ENCODE assay signal across 18 cellular contexts in genomic region chr12:26372856-26373255, GRCh38.
DNase-seq lines count a peak whose midpoint lies in the region; ATAC-seq and TF ChIP-seq lines count a peak whose summit lies in the region.
"Had no signal": no experiment of that assay in that cellular context is flagged by ENCODE, and none has a peak within 500 bp of the region (broad histone marks: within the 10 kb centered on the region; RNA-seq: fewer than 3 reads in every experiment).

No MANE protein-coding gene starts in this region.

- no peaks in the 10 kb centered on the region for H3K9me3 ChIP-seq in mammary epithelial cell (replicated peaks; ENCODE audit: insufficient read depth, low read length)
- no peaks in the 10 kb centered on the region for H3K9me3 ChIP-seq in breast epithelium
- H3K9me3 ChIP-seq in SJCRH30 (replicated peaks) = no peaks in the 10 kb centered on the region
- H3K9me3 ChIP-seq in T-helper 17 cell (ENCODE audit: control insufficient read depth, low read length, poor library complexity, severe bottlenecking) = no peaks in the 10 kb centered on the region
- H3K9me3 ChIP-seq: BE2C, BLaER1, Caco-2 had no signal

- intact Hi-C loops in mammary epithelial cell (cut with micrococcal nuclease) (no loop called here), breast epithelium (cut with DNase I; ENCODE audit: low total_unique reads) (no loop called here)

- CTCF ChIA-PET in mammary epithelial cell (lab: Charles Lee; ENCODE audit: low non-redundant PET) = no interaction called here

- no peaks in the 10 kb centered on the region for H3K79me2 ChIP-seq in mammary epithelial cell (ENCODE audit: insufficient read depth, low read length)

- H3K27me3 ChIP-seq in mammary epithelial cell (ENCODE audit: insufficient read depth, low read length) = no peaks in the 10 kb centered on the region
- H3K27me3 ChIP-seq in breast epithelium = no peaks in the 10 kb centered on the region
- H3K27me3 ChIP-seq in SJCRH30 = no peaks in the 10 kb centered on the region
- H3K27me3 ChIP-seq: BE2C, BLaER1 had no signal

- H3K9me3 Mint-ChIP-seq in nephron = no peaks in the 10 kb centered on the region
- H3K9me3 Mint-ChIP-seq: CD4-positive, alpha-beta T cell; CD8-positive, alpha-beta T cell had no signal

- H3K27ac ChIP-seq in mammary epithelial cell (ENCODE audit: insufficient read depth, low read depth, low read length) (peak overlapping the region; percentile 65), breast epithelium (no peak overlapping the region), SJCRH30 (peak overlapping the region; percentile 36)
- H3K27ac ChIP-seq: BLaER1, C4-2B had no signal

- BruUV-seq in mammary epithelial cell (replicated peaks; lab: Mats Ljungman, UMichigan) = no TSS peak

- no peak for TF ChIP-seq POLR2A in breast epithelium (IDR thresholded peaks at IDR 0.05)

- DNase-seq in mammary epithelial cell (no peak), breast epithelium (ENCODE audit: low spot score in 2 of 2) (no peak), SJCRH30 (peak; percentile 52 to 73), T-helper 17 cell (no peak)
- no peak for DNase-seq in activated CD8-positive, alpha-beta memory T cell treated with anti-CD3 and anti-CD28 coated beads, Interleukin-2, amount 50 U/mL, for 4 hours
- DNase-seq: 8988T; ACHN; BE2C; Caco-2; Calu3; CD4-positive, alpha-beta T cell; CD8-positive, alpha-beta T cell; DMS79 treated with DMSO at 0.1 percent for 48 hours; GF-D8 had no signal

- H3K4me3 Mint-ChIP-seq in nephron (no peak overlapping the region), T-helper 17 cell (no peak overlapping the region)
- H3K4me3 Mint-ChIP-seq: CD4-positive, alpha-beta T cell; CD8-positive, alpha-beta T cell had no signal

- H2AFZ ChIP-seq in mammary epithelial cell (ENCODE audit: low read depth, low read length) = no peak overlapping the region

- H3K4me1 Mint-ChIP-seq in nephron (peaks cover 18% of the 10 kb centered on the region), T-helper 17 cell (no peaks in the 10 kb centered on the region)

- H3K36me3 Mint-ChIP-seq in nephron (ENCODE audit: low read depth) (no peaks in the 10 kb centered on the region), T-helper 17 cell (ENCODE audit: low read depth) (peaks cover 4% of the 10 kb centered on the region)

- H3K9ac ChIP-seq in mammary epithelial cell (ENCODE audit: insufficient read depth, low read length) = no peak overlapping the region
- H3K9ac ChIP-seq: BLaER1 had no signal

- H3K27me3 Mint-ChIP-seq in nephron (ENCODE audit: low read depth) (peaks cover 4% of the 10 kb centered on the region), T-helper 17 cell (no peaks in the 10 kb centered on the region)
- H3K27me3 Mint-ChIP-seq: CD4-positive, alpha-beta T cell had no signal

- H4K20me1 ChIP-seq in mammary epithelial cell (ENCODE audit: insufficient read depth, low read length) = no peaks in the 10 kb centered on the region
- H4K20me1 ChIP-seq: BLaER1 had no signal

- in situ Hi-C loops in mammary epithelial cell (cut with MboI; ENCODE audit: low sequenced_read_pairs in 2 of 2) = no loop called here

- WGBS in mammary epithelial cell (ENCODE audit: low coverage, missing lambda C conversion rate) = 91% methylated on average over 6 of the region's 6 CpGs

- H3K36me3 ChIP-seq in mammary epithelial cell (ENCODE audit: insufficient read depth, low read length) (no peaks in the 10 kb centered on the region), breast epithelium (no peaks in the 10 kb centered on the region), SJCRH30 (no peaks in the 10 kb centered on the region)
- H3K36me3 ChIP-seq: BE2C, BLaER1 had no signal

- H3K27ac Mint-ChIP-seq in nephron (peak overlapping the region in 2 of 3 experiments; percentile 56 to 68), T-helper 17 cell (no peak overlapping the region)
- H3K27ac Mint-ChIP-seq: CD4-positive, alpha-beta T cell; CD8-positive, alpha-beta T cell had no signal

- H3K4me1 ChIP-seq in mammary epithelial cell (ENCODE audit: insufficient read depth, low read length) (peaks cover 24% of the 10 kb centered on the region), breast epithelium (no peaks in the 10 kb centered on the region), SJCRH30 (peaks cover 43% of the 10 kb centered on the region)
- H3K4me1 ChIP-seq: BE2C, BLaER1, Caco-2 had no signal

- dilution Hi-C loops in mammary epithelial cell (cut with HindIII; ENCODE audit: low sequenced_read_pairs) = no loop called here

- no peak for TF ChIP-seq CTCF in mammary epithelial cell (conservative IDR thresholded peaks at IDR 0.05 in 1 of 2, IDR thresholded peaks at IDR 0.05 in 1 of 2; ENCODE audit: extremely low read depth in 1 of 2, insufficient read depth in 1 of 2, low read depth in 1 of 2, low read length in 2 of 2)
- no peak for TF ChIP-seq CTCF in breast epithelium (IDR thresholded peaks at IDR 0.05)
- TF ChIP-seq CTCF in nephron (IDR thresholded peaks at IDR 0.05; ENCODE audit: unreplicated experiment in 3 of 3) = no peak

- no peak overlapping the region for H3K4me2 ChIP-seq in mammary epithelial cell (ENCODE audit: insufficient read depth, low read depth, low read length)
- H3K4me2 ChIP-seq: BLaER1 had no signal

- H3K4me3 ChIP-seq in mammary epithelial cell (replicated peaks in 1 of 3; ENCODE audit: insufficient read depth in 1 of 3, low read depth in 2 of 3, low read length in 3 of 3) (no peak overlapping the region), breast epithelium (no peak overlapping the region), SJCRH30 (no peak overlapping the region)
- H3K4me3 ChIP-seq: BLaER1 had no signal

- ATAC-seq in HG02938 (IDR thresholded peaks at IDR 0.05; ENCODE audit: unreplicated experiment) = no peak
- ATAC-seq in T-helper 17 cell = no peak
- ATAC-seq: CD8-positive, alpha-beta T cell had no signal

Comparison
In these comparisons a context has a peak if more than half of its experiments do, and no peak if none do; other contexts are left out.
1. H3K27ac ChIP-seq: peak in mammary epithelial cell (single experiment) and SJCRH30 (single experiment); none in breast epithelium (0 of 2).
2. DNase-seq: peak in SJCRH30 (2 of 2); none in mammary epithelial cell (single experiment), breast epithelium (0 of 2), activated CD8-positive, alpha-beta memory T cell treated with anti-CD3 and anti-CD28 coated beads, Interleukin-2, amount 50 U/mL, for 4 hours (single experiment) and T-helper 17 cell (0 of 3).